In genomic region chr17:3038941-3039340, GRCh38 we compare ENCODE assay signal across 26 cellular contexts. TPM values are rescaled to one million over a fixed set of nuclear protein-coding genes. Genes with fewer than 3 reads are reported as not detected.
DNase-seq lines count a peak whose midpoint lies in the region; ATAC-seq, FAIRE-seq and TF ChIP-seq lines count a peak whose summit lies in the region.
"Had no signal": no experiment of that assay in that cellular context is flagged by ENCODE, and none has a peak within 500 bp of the region (broad histone marks: within the 10 kb centered on the region; RNA-seq: fewer than 3 reads in every experiment).

No MANE protein-coding gene starts in this region.

- no peaks in the 10 kb centered on the region for H3K36me3 ChIP-seq in HCT116 (ENCODE audit: control insufficient read depth in 1 of 2, insufficient read depth in 2 of 2, low read length in 2 of 2)
- no peaks in the 10 kb centered on the region for H3K36me3 ChIP-seq in bronchial epithelial cell (ENCODE audit: control insufficient read depth, insufficient read depth, low read length)
- H3K36me3 ChIP-seq: transverse colon had no signal

- no peaks in the 10 kb centered on the region for H3K9me2 ChIP-seq in HCT116 (ENCODE audit: insufficient read depth)

- ATAC-seq in HCT116: 0 out of 2 replicates have a peak, but pooled peaks have one; percentile 26
- no peak for ATAC-seq in HG02970 (IDR thresholded peaks at IDR 0.05; ENCODE audit: low FRiP score, unreplicated experiment)
- ATAC-seq: naive thymus-derived CD8-positive, alpha-beta T cell had no signal

- no peak overlapping the region for H3K9ac ChIP-seq in HCT116 (ENCODE audit: low read length)

- peaks cover 13% of the 10 kb centered on the region for H3K27me3 Mint-ChIP-seq in nephron (ENCODE audit: low read depth)
- H3K27me3 Mint-ChIP-seq in nephron progenitor cell (ENCODE audit: low read depth, poor library complexity): peaks cover 21% of the 10 kb centered on the region

- H3K27ac Mint-ChIP-seq in nephron (peak overlapping the region in 2 of 3 experiments; percentile 40 to 73), nephron progenitor cell (no peak overlapping the region)
- H3K27ac Mint-ChIP-seq: stimulated activated naive CD8-positive, alpha-beta T cell treated with anti-CD3 and anti-CD28 coated beads, Interleukin-15, Interleukin-2, amounts not matched to agents 100 ng/mL and 50 ng/mL, for 24 hours had no signal

- FAIRE-seq in bronchial epithelial cell (lab: Jason Lieb, UNC): no peak
- FAIRE-seq: kidney had no signal

- no peak overlapping the region for H3K4me2 ChIP-seq in HCT116 (ENCODE audit: low read length)

- POLR2A ChIA-PET in HCT116 (lab: Charles Lee): no interaction called here

- H3K4me1 Mint-ChIP-seq in nephron (peaks cover 21% of the 10 kb centered on the region), nephron progenitor cell (peaks cover 16% of the 10 kb centered on the region)

- no TSS peak for BruUV-seq in HCT116 (replicated peaks; lab: Mats Ljungman, UMichigan)

- no peaks in the 10 kb centered on the region for H3K36me3 Mint-ChIP-seq in nephron (ENCODE audit: low read depth)
- no peaks in the 10 kb centered on the region for H3K36me3 Mint-ChIP-seq in nephron progenitor cell (ENCODE audit: low read depth)

- no peaks in the 10 kb centered on the region for H3K4me1 ChIP-seq in HCT116 (ENCODE audit: control insufficient read depth in 1 of 2, insufficient read depth in 2 of 2, low read length in 2 of 2)
- H3K4me1 ChIP-seq: transverse colon had no signal

- no peak overlapping the region for H3K4me3 ChIP-seq in HCT116 (replicated peaks in 1 of 2; ENCODE audit: low read depth in 1 of 2, low read length in 2 of 2)
- H3K4me3 ChIP-seq in bronchial epithelial cell (ENCODE audit: low read depth, low read length): no peak overlapping the region
- H3K4me3 ChIP-seq: skin epidermis, transverse colon had no signal

- no peak overlapping the region for H3K27ac ChIP-seq in HCT116 (ENCODE audit: low read depth, low read length)
- H3K27ac ChIP-seq: skin epidermis, transverse colon had no signal

- in situ Hi-C loops in Caki2 (cut with HindIII; ENCODE audit: low pct_unique_long_range_greater_than_20kb, low sequenced_read_pairs): no loop called here

- no peak for TF ChIP-seq POLR2A in HCT116 (IDR thresholded peaks at IDR 0.05; ENCODE audit: borderline replicate concordance, extremely low read depth, insufficient read depth, insufficient read length)

- RAD21 ChIA-PET in HCT116 (lab: Charles Lee; ENCODE audit: low non-redundant PET in 1 of 2, low total read pairs in 2 of 2, uncharacterized antibody in 2 of 2, unreplicated experiment in 2 of 2): no interaction called here

- peak; percentile 19; the same call in 1 of the 2 replicates for TF ChIP-seq RAD21 in HCT116 (IDR thresholded peaks at IDR 0.05; ENCODE audit: low read depth)

- H3K4me3 Mint-ChIP-seq in nephron (no peak overlapping the region), nephron progenitor cell (no peak overlapping the region)
- H3K4me3 Mint-ChIP-seq: naive thymus-derived CD8-positive, alpha-beta T cell; stimulated activated naive CD8-positive, alpha-beta T cell treated with anti-CD3 and anti-CD28 coated beads, Interleukin-15, Interleukin-2, amounts not matched to agents 100 ng/mL and 50 ng/mL, for 24 hours had no signal

- H3K27me3 ChIP-seq in HCT116 (ENCODE audit: insufficient read depth, low read length): no peaks in the 10 kb centered on the region
- no peaks in the 10 kb centered on the region for H3K27me3 ChIP-seq in bronchial epithelial cell (ENCODE audit: control insufficient read depth, insufficient read depth, low read length)

- no peaks in the 10 kb centered on the region for H3K79me2 ChIP-seq in HCT116 (ENCODE audit: insufficient read depth, low read length)

- CTCF ChIA-PET in HCT116 (lab: Charles Lee): no interaction called here

- H3K9me3 Mint-ChIP-seq in nephron (peaks cover 7% of the 10 kb centered on the region), nephron progenitor cell (peaks cover 18% of the 10 kb centered on the region)

- intact Hi-C loops in HCT116 (cut with micrococcal nuclease): no loop called here

- H2AFZ ChIP-seq in HCT116 (ENCODE audit: low read depth, low read length, poor library complexity, severe bottlenecking): no peak overlapping the region

- DNase-seq in Caki2 (ENCODE audit: low read depth): peak; percentile 20
- no peak for DNase-seq in HCT116 (ENCODE audit: low read depth, low spot score)
- DNase-seq in bronchial epithelial cell (ENCODE audit: low read depth): no peak
- no peak for DNase-seq in mucosa of gallbladder (ENCODE audit: low spot score)
- no peak for DNase-seq in nephron progenitor cell
- DNase-seq: activated CD4-positive, alpha-beta T cell treated with anti-CD3 and anti-CD28 coated beads for 48 hours; EL; foreskin melanocyte; HCEC 1CT; hippocampal formation; Kasumi-1; kidney; naive thymus-derived CD8-positive, alpha-beta T cell; NCI-H1105; NCI-H2081 treated with DMSO at 0.1 percent for 48 hours; stimulated activated CD4-positive, alpha-beta T cell treated with anti-CD3 and anti-CD28 coated beads, Interleukin-2, amount 100 ng/mL, for 48 hours; transverse colon had no signal

- peaks cover 5 to 11% of the 10 kb centered on the region in 2 experiments; a peak in 2 of 4 replicates for H3K9me3 ChIP-seq in HCT116 (ENCODE audit: control insufficient read depth in 1 of 2, insufficient read depth in 1 of 2, low read depth in 1 of 2, low read length in 2 of 2)

- no peak for TF ChIP-seq CTCF in HCT116 (IDR thresholded peaks at IDR 0.05 in 2 of 3, conservative IDR thresholded peaks at IDR 0.05 in 1 of 3; ENCODE audit: borderline replicate concordance in 1 of 3, insufficient read depth in 1 of 3, low read depth in 2 of 3, low read length in 2 of 3)
- peak; percentile 2 for TF ChIP-seq CTCF in bronchial epithelial cell (IDR thresholded peaks at IDR 0.05; ENCODE audit: insufficient read depth, low read length, severe bottlenecking)
- TF ChIP-seq CTCF in nephron (IDR thresholded peaks at IDR 0.05; ENCODE audit: unreplicated experiment in 3 of 3): no peak
- no peak for TF ChIP-seq CTCF in nephron progenitor cell (IDR thresholded peaks at IDR 0.05)

- H4K20me1 ChIP-seq in HCT116 (ENCODE audit: insufficient read depth): no peaks in the 10 kb centered on the region

TF ChIP-seq in HCT116, 20 proteins besides CTCF, POLR2A, EP300 and RAD21:
- TF ChIP-seq, protein P1, sequence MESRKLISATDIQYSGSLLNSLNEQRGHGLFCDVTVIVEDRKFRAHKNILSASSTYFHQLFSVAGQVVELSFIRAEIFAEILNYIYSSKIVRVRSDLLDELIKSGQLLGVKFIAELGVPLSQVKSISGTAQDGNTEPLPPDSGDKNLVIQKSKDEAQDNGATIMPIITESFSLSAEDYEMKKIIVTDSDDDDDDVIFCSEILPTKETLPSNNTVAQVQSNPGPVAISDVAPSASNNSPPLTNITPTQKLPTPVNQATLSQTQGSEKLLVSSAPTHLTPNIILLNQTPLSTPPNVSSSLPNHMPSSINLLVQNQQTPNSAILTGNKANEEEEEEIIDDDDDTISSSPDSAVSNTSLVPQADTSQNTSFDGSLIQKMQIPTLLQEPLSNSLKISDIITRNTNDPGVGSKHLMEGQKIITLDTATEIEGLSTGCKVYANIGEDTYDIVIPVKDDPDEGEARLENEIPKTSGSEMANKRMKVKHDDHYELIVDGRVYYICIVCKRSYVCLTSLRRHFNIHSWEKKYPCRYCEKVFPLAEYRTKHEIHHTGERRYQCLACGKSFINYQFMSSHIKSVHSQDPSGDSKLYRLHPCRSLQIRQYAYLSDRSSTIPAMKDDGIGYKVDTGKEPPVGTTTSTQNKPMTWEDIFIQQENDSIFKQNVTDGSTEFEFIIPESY (IDR thresholded peaks at IDR 0.05; ENCODE audit: extremely low read depth, insufficient replicate concordance, low read length): no peak
- TF ChIP-seq ZFX (IDR thresholded peaks at IDR 0.05) (no peak), ELF1 (IDR thresholded peaks at IDR 0.05; ENCODE audit: borderline replicate concordance, low read depth) (no peak), EGR1 (IDR thresholded peaks at IDR 0.05; ENCODE audit: low read depth) (no peak), JUND (IDR thresholded peaks at IDR 0.05) (no peak), YY1 (IDR thresholded peaks at IDR 0.05; ENCODE audit: extremely low read depth, insufficient replicate concordance, low read depth, low read length) (no peak), ATF3 (IDR thresholded peaks at IDR 0.05) (no peak), EZH2 (IDR thresholded peaks at IDR 0.05) (no peak)

RNA-seq across cellular contexts. Expression of gene OR1D5, which starts 24.5 kb away (rescaled TPM):
- not detected in 2 replicates for total RNA-seq in Caki2 (2014; rRNA removed; shearing (Covaris generic); ENCODE audit: low replicate concordance)
- total RNA-seq in HCT116 (2021; ENCODE audit: unreplicated experiment) (not detected), bronchial epithelial cell (not detected in 2 replicates), mucosa of gallbladder (not detected)
- not detected in 2 replicates for polyA plus RNA-seq in HCT116 (2012)
- total RNA-seq: dermis microvascular lymphatic vessel endothelial cell; epithelial cell of proximal tubule; HT1080; kidney; mesenteric fat pad; naive thymus-derived CD8-positive, alpha-beta T cell; posterior vena cava; transverse colon had no signal
- polyA plus RNA-seq: naive thymus-derived CD8-positive, alpha-beta T cell had no signal
